ENCODE assay signal across 32 cellular contexts in genomic region chr7:128260069-128260468, GRCh38. TPM values are rescaled to one million over a fixed set of nuclear protein-coding genes. Genes with fewer than 3 reads are reported as not detected.
DNase-seq lines count a peak whose midpoint lies in the region; ATAC-seq and TF ChIP-seq lines count a peak whose summit lies in the region.
"Had no signal": no experiment of that assay in that cellular context is flagged by ENCODE, and none has a peak within 500 bp of the region (broad histone marks: within the 10 kb centered on the region; RNA-seq: fewer than 3 reads in every experiment).

No MANE protein-coding gene starts in this region.

- no peaks in the 10 kb centered on the region for H3K9me3 Mint-ChIP-seq in MCF 10A (ENCODE audit: unreplicated experiment)
- H3K9me3 Mint-ChIP-seq in mesothelial cell of epicardium, result no peaks in the 10 kb centered on the region
- H3K9me3 Mint-ChIP-seq in activated T-cell treated with anti-CD3 and anti-CD28 coated beads, Interleukin-2, amount 50 U/mL, for 4 hours, result no peaks in the 10 kb centered on the region
- H3K9me3 Mint-ChIP-seq: activated B cell treated with CpG ODN at 0.5 μM for 24 hours; natural killer cell treated with Interleukin-12 subunit alpha and Interleukin-12 subunit beta and Interleukin-15 and Interleukin-18, amount 100 ng/mL, for 72 hours; stimulated activated naive B cell treated with anti-CD40 and anti-IgM and Interleukin-4, amounts not matched to agents 10 μg/mL and 1 μg/mL and 100 μg/mL, for 72 hours had no signal

- no peaks in the 10 kb centered on the region for H3K27me3 ChIP-seq in breast epithelium
- no peaks in the 10 kb centered on the region for H3K27me3 ChIP-seq in vagina
- peaks cover 12% of the 10 kb centered on the region for H3K27me3 ChIP-seq in gastroesophageal sphincter

- no peaks in the 10 kb centered on the region for H3K4me1 ChIP-seq in breast epithelium
- peaks cover 16% of the 10 kb centered on the region for H3K4me1 ChIP-seq in vagina
- H3K4me1 ChIP-seq in gastroesophageal sphincter, result no peaks in the 10 kb centered on the region
- H3K4me1 ChIP-seq: heart left ventricle had no signal

- no peak for TF ChIP-seq CTCF in MCF 10A (IDR thresholded peaks at IDR 0.05; ENCODE audit: unreplicated experiment)
- TF ChIP-seq CTCF in breast epithelium (IDR thresholded peaks at IDR 0.05), result no peak
- TF ChIP-seq CTCF in mesothelial cell of epicardium (IDR thresholded peaks at IDR 0.05; ENCODE audit: unreplicated experiment), result no peak
- TF ChIP-seq CTCF in vagina (IDR thresholded peaks at IDR 0.05), result no peak
- no peak for TF ChIP-seq CTCF in gastroesophageal sphincter (IDR thresholded peaks at IDR 0.05)

- H3K36me3 ChIP-seq in breast epithelium (no peaks in the 10 kb centered on the region), vagina (no peaks in the 10 kb centered on the region), gastroesophageal sphincter (no peaks in the 10 kb centered on the region)
- H3K36me3 ChIP-seq: heart left ventricle had no signal

- CTCF ChIA-PET in MCF 10A (lab: Yijun Ruan, JAX), result interaction anchor here (0.6 to 0.7 kb wide), 2 partner anchors 24 to 1251 kb away, joined by 3 to 4 read pairs; no protein-coding TSS in a partner anchor

- TF ChIP-seq POLR2A in breast epithelium (IDR thresholded peaks at IDR 0.05) (no peak), vagina (IDR thresholded peaks at IDR 0.05) (no peak), gastroesophageal sphincter (IDR thresholded peaks at IDR 0.05) (no peak)

- H3K9me3 ChIP-seq in breast epithelium (no peaks in the 10 kb centered on the region), vagina (no peaks in the 10 kb centered on the region), gastroesophageal sphincter (no peaks in the 10 kb centered on the region)
- H3K9me3 ChIP-seq: heart left ventricle had no signal

- H3K36me3 Mint-ChIP-seq in MCF 10A (ENCODE audit: insufficient read depth, unreplicated experiment) (peaks cover 5% of the 10 kb centered on the region), mesothelial cell of epicardium (no peaks in the 10 kb centered on the region)
- no peaks in the 10 kb centered on the region for H3K36me3 Mint-ChIP-seq in activated T-cell treated with anti-CD3 and anti-CD28 coated beads, Interleukin-2, amount 50 U/mL, for 4 hours (ENCODE audit: insufficient read depth)
- H3K36me3 Mint-ChIP-seq: activated CD8-positive, alpha-beta memory T cell treated with anti-CD3 and anti-CD28 coated beads, Interleukin-2, amount 10 ng/mL, durations not matched to agents 7 days and 5 days; CD14-positive monocyte; natural killer cell treated with Interleukin-12 subunit alpha and Interleukin-12 subunit beta and Interleukin-15 and Interleukin-18, amount 100 ng/mL, for 72 hours; stimulated activated naive B cell treated with anti-CD40 and anti-IgM and Interleukin-4, amounts not matched to agents 10 μg/mL and 1 μg/mL and 100 μg/mL, for 72 hours had no signal

- H3K27ac ChIP-seq in breast epithelium, result no peak overlapping the region
- H3K27ac ChIP-seq in epithelial cell of prostate, result peak overlapping the region; percentile 96
- peak overlapping the region; percentile 39 for H3K27ac ChIP-seq in vagina
- H3K27ac ChIP-seq in gastroesophageal sphincter, result no peak overlapping the region
- H3K27ac ChIP-seq: coronary artery, GM23248, heart left ventricle had no signal

- H3K27ac Mint-ChIP-seq in MCF 10A (ENCODE audit: low read depth, unreplicated experiment) (peak overlapping the region; percentile 59), mesothelial cell of epicardium (peak overlapping the region; percentile 97)
- H3K27ac Mint-ChIP-seq: activated B cell treated with CpG ODN at 0.5 μM for 24 hours; activated CD8-positive, alpha-beta memory T cell treated with anti-CD3 and anti-CD28 coated beads, Interleukin-2, amount 10 ng/mL, durations not matched to agents 7 days and 5 days; natural killer cell treated with Interleukin-12 subunit alpha and Interleukin-12 subunit beta and Interleukin-15 and Interleukin-18, amount 100 ng/mL, for 72 hours; stimulated activated naive B cell treated with anti-CD40 and anti-IgM and Interleukin-4, amounts not matched to agents 10 μg/mL and 1 μg/mL and 100 μg/mL, for 72 hours had no signal

- DNase-seq in MCF 10A (ENCODE audit: unreplicated experiment) (no peak), breast epithelium (ENCODE audit: low spot score in 2 of 2) (no peak), epithelial cell of prostate (ENCODE audit: low read depth, low spot score) (no peak), mesothelial cell of epicardium (ENCODE audit: low spot score in 2 of 2, unreplicated experiment in 2 of 2) (no peak), vagina (ENCODE audit: extremely low spot score in 2 of 2) (no peak)
- DNase-seq in activated T-cell treated with anti-CD3 and anti-CD28 coated beads, Interleukin-2, amount 50 U/mL, for 4 hours, result no peak
- DNase-seq: activated B cell treated with CpG ODN at 0.5 μM for 24 hours; activated CD4-positive, alpha-beta T cell treated with anti-CD3 and anti-CD28 coated beads, Interleukin-2, amount 50 U/mL, for 4 hours; activated CD8-positive, alpha-beta memory T cell treated with anti-CD3 and anti-CD28 coated beads, Interleukin-2, amount 10 ng/mL, durations not matched to agents 7 days and 5 days; activated naive CD4-positive, alpha-beta T cell treated with Interleukin-2 at 50 U/mL for 16 hours; activated T-cell treated with anti-CD3 and anti-CD28 coated beads, Interleukin-2, amount 50 U/mL, for 48 hours; caudate nucleus; effector memory CD4-positive, alpha-beta T cell; GM23248; heart left ventricle; KG1; kidney glomerular epithelial cell; MM.1S; NCI-H2029; stimulated activated naive B cell treated with anti-CD40 and anti-IgM and Interleukin-4, amounts not matched to agents 10 μg/mL and 1 μg/mL and 100 μg/mL, for 72 hours had no signal

- no peak for TF ChIP-seq EP300 in gastroesophageal sphincter (IDR thresholded peaks at IDR 0.05)

- no TSS peak for BruUV-seq in MCF 10A (replicated peaks; lab: Mats Ljungman, UMichigan)

- POLR2A ChIA-PET in MCF 10A (lab: Yijun Ruan, JAX), result no interaction called here

- 88% methylated on average over 5 of the region's 6 CpGs; no CpG with 5 or more reads in 1 of the 2 donors for WGBS in gastroesophageal sphincter (ENCODE audit: low coverage in 1 of 2), 2 donors

- H3K4me3 ChIP-seq in breast epithelium, result no peak overlapping the region
- H3K4me3 ChIP-seq in vagina, result no peak overlapping the region
- H3K4me3 ChIP-seq in gastroesophageal sphincter, result no peak overlapping the region
- H3K4me3 ChIP-seq: coronary artery, GM23248, heart left ventricle, lung had no signal

- intact Hi-C loops in MCF 10A (cut with micrococcal nuclease) (no loop called here), breast epithelium (cut with DNase I; ENCODE audit: low total_unique reads) (no loop called here), vagina (cut with DNase I) (no loop called here)

- H3K4me1 Mint-ChIP-seq in MCF 10A (ENCODE audit: insufficient read depth, unreplicated experiment) (peaks cover 26% of the 10 kb centered on the region), mesothelial cell of epicardium (peaks cover 48% of the 10 kb centered on the region)
- no peaks in the 10 kb centered on the region for H3K4me1 Mint-ChIP-seq in activated T-cell treated with anti-CD3 and anti-CD28 coated beads, Interleukin-2, amount 50 U/mL, for 4 hours (ENCODE audit: low read depth)
- H3K4me1 Mint-ChIP-seq: activated B cell treated with CpG ODN at 0.5 μM for 24 hours; activated CD8-positive, alpha-beta memory T cell treated with anti-CD3 and anti-CD28 coated beads, Interleukin-2, amount 10 ng/mL, durations not matched to agents 7 days and 5 days; stimulated activated naive B cell treated with anti-CD40 and anti-IgM and Interleukin-4, amounts not matched to agents 10 μg/mL and 1 μg/mL and 100 μg/mL, for 72 hours had no signal

- no peak for ATAC-seq in HG03097 (IDR thresholded peaks at IDR 0.05; ENCODE audit: low FRiP score, unreplicated experiment)
- no peak for ATAC-seq in activated T-cell treated with anti-CD3 and anti-CD28 coated beads, Interleukin-2, amount 50 U/mL, for 4 hours
- ATAC-seq in gastroesophageal sphincter, result no peak
- ATAC-seq: activated CD8-positive, alpha-beta memory T cell treated with anti-CD3 and anti-CD28 coated beads, Interleukin-2, amount 10 ng/mL, durations not matched to agents 7 days and 5 days; heart left ventricle; natural killer cell treated with Interleukin-12 subunit alpha and Interleukin-12 subunit beta and Interleukin-15 and Interleukin-18, amount 100 ng/mL, for 72 hours; stimulated activated naive B cell treated with anti-CD40 and anti-IgM and Interleukin-4, amounts not matched to agents 10 μg/mL and 1 μg/mL and 100 μg/mL, for 72 hours had no signal

- no peaks in the 10 kb centered on the region for H3K27me3 Mint-ChIP-seq in MCF 10A (ENCODE audit: insufficient read depth, unreplicated experiment)
- H3K27me3 Mint-ChIP-seq in mesothelial cell of epicardium (ENCODE audit: low read depth), result no peaks in the 10 kb centered on the region
- H3K27me3 Mint-ChIP-seq in activated T-cell treated with anti-CD3 and anti-CD28 coated beads, Interleukin-2, amount 50 U/mL, for 4 hours (ENCODE audit: low read depth), result peaks cover 2% of the 10 kb centered on the region

- H3K4me3 Mint-ChIP-seq in MCF 10A (ENCODE audit: unreplicated experiment) (no peak overlapping the region), mesothelial cell of epicardium (no peak overlapping the region)
- no peak overlapping the region for H3K4me3 Mint-ChIP-seq in activated T-cell treated with anti-CD3 and anti-CD28 coated beads, Interleukin-2, amount 50 U/mL, for 4 hours
- H3K4me3 Mint-ChIP-seq: activated B cell treated with CpG ODN at 0.5 μM for 24 hours; activated CD8-positive, alpha-beta memory T cell treated with anti-CD3 and anti-CD28 coated beads, Interleukin-2, amount 10 ng/mL, durations not matched to agents 7 days and 5 days; CD14-positive monocyte; natural killer cell treated with Interleukin-12 subunit alpha and Interleukin-12 subunit beta and Interleukin-15 and Interleukin-18, amount 100 ng/mL, for 72 hours; stimulated activated naive B cell treated with anti-CD40 and anti-IgM and Interleukin-4, amounts not matched to agents 10 μg/mL and 1 μg/mL and 100 μg/mL, for 72 hours had no signal

RNA-seq across cellular contexts. Expression of gene LEP, which starts 19.0 kb away (rescaled TPM):
- not detected in 2 replicates for total RNA-seq in MCF 10A (2022)
- 100 to 1,000 TPM in 1 of 3 donors, 10 to 100 TPM in 2; 41.6 to 498 (median 48.2) TPM for total RNA-seq in breast epithelium
- not detected in 3 replicates for total RNA-seq in mesothelial cell of epicardium
- 7.4 TPM for total RNA-seq in vagina
- total RNA-seq in activated T-cell treated with anti-CD3 and anti-CD28 coated beads, Interleukin-2, amount 50 U/mL, for 4 hours, result not detected
- total RNA-seq in gastroesophageal sphincter, result 1 to 10 TPM in 1 of 4 donors, under 1 TPM in 1, not detected in 2; 0.15 to 6.6 TPM
- total RNA-seq: A172; activated B cell treated with CpG ODN at 0.5 μM for 24 hours; activated CD8-positive, alpha-beta memory T cell treated with anti-CD3 and anti-CD28 coated beads, Interleukin-2, amount 10 ng/mL, durations not matched to agents 7 days and 5 days; epithelial cell of proximal tubule; fibroblast of villous mesenchyme; mucosa of gallbladder; natural killer cell treated with Interleukin-12 subunit alpha and Interleukin-12 subunit beta and Interleukin-15 and Interleukin-18, amount 100 ng/mL, for 72 hours; osteocyte; renal cortical epithelial cell had no signal

Comparison
In these comparisons a context has a peak if more than half of its experiments do, and no peak if none do; other contexts are left out.
1. H3K27ac ChIP-seq: peak in epithelial cell of prostate (single experiment) and vagina (single experiment); none in breast epithelium (0 of 2) and gastroesophageal sphincter (0 of 4).